Comparison of ENCODE assay signal across 18 cellular contexts in the genomic region with DNA sequence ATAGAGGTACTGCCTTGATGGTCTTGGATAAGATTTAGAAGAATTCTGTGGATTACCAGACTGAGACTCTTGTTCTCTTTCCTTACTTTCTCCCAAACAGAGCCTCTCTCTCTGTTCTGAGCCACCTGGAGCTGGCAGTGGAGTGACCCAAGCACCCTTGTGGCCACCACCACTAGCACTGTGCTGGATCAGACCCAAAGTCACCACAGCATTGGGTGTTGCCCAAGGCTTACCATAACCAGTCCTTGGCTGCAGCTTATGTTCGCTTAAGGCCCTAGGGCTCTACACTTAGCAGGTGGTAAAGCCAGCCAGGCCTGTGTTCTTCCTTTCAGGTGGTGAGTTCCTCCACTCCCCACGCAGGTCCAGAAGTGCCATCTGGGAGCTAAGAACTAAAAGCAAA.
DNase-seq lines count a peak whose midpoint lies in the region; ATAC-seq lines count a peak whose summit lies in the region.
"Had no signal": no experiment of that assay in that cellular context is flagged by ENCODE, and none has a peak within 500 bp of the region (broad histone marks: within the 10 kb centered on the region; RNA-seq: fewer than 3 reads in every experiment).

No MANE protein-coding gene starts in this region.

- H3K27ac ChIP-seq in neuronal stem cell (replicated peaks; ENCODE audit: low read length): no peak overlapping the region
- H3K27ac ChIP-seq in right cardiac atrium (ENCODE audit: low read length): no peak overlapping the region
- H3K27ac ChIP-seq: BLaER1 had no signal

- H3K9ac ChIP-seq in neuronal stem cell (ENCODE audit: low read depth, low read length, poor library complexity): no peak overlapping the region
- H3K9ac ChIP-seq: BLaER1 had no signal

- no peaks in the 10 kb centered on the region for H3K36me3 ChIP-seq in neuronal stem cell (replicated peaks in 1 of 2; ENCODE audit: control insufficient read depth in 2 of 2, insufficient read depth in 2 of 2, low read length in 2 of 2)
- H3K36me3 ChIP-seq: BE2C, BLaER1 had no signal

- ATAC-seq in left lobe of liver (peak; percentile 51), GM19463 (IDR thresholded peaks at IDR 0.05; ENCODE audit: unreplicated experiment) (no peak), right cardiac atrium (no peak)

- H3K79me1 ChIP-seq in neuronal stem cell (ENCODE audit: low read depth, low read length): no peaks in the 10 kb centered on the region

- H3K27me3 ChIP-seq in neuronal stem cell (ENCODE audit: control insufficient read depth in 3 of 3, insufficient read depth in 3 of 3, low read depth in 1 of 3, low read length in 3 of 3) (no peaks in the 10 kb centered on the region), right cardiac atrium (ENCODE audit: control insufficient read depth, insufficient read depth) (no peaks in the 10 kb centered on the region)
- H3K27me3 ChIP-seq: BE2C, BLaER1 had no signal

- intact Hi-C loops in right cardiac atrium (cut with DNase I): no loop called here

- DNase-seq in NCI-H2029 (lab: John Stamatoyannopoulos, UW) (peak; percentile 58), NCI-H2029 treated with DMSO at 0.1 percent for 48 hours (lab: John Stamatoyannopoulos, UW) (peak; percentile 42), left lobe of liver (ENCODE audit: low spot score) (no peak), neuronal stem cell (ENCODE audit: low spot score) (no peak), NCI-H1417 treated with DMSO at 0.1 percent for 48 hours (lab: John Stamatoyannopoulos, UW) (no peak), right cardiac atrium (no peak)
- DNase-seq: 8988T; ACHN; BE2C; C1 segment of cervical spinal cord; CD4-positive, alpha-beta memory T cell; CD4-positive, CD25-positive, alpha-beta regulatory T cell; CD8-positive, alpha-beta memory T cell; COR-L47; DMS79 treated with DMSO at 0.1 percent for 48 hours; GF-D8 had no signal

- H3K18ac ChIP-seq in neuronal stem cell (ENCODE audit: low read length): peak overlapping the region; percentile 46

- peak overlapping the region; percentile 40 for H2AK5ac ChIP-seq in neuronal stem cell (ENCODE audit: low read depth, low read length)

- WGBS in neuronal stem cell (ENCODE audit: extremely low coverage in 2 of 2, insufficient read length in 2 of 2, insufficient replicate concordance in 1 of 2), 2 donors: no CpG with 5 or more reads among the region's 2 CpGs
- 97% methylated on average over 2 of the region's 2 CpGs for WGBS in right cardiac atrium

- no peak overlapping the region for H2BK15ac ChIP-seq in neuronal stem cell (ENCODE audit: low read length)

- no peak overlapping the region for H4K8ac ChIP-seq in neuronal stem cell (ENCODE audit: low read depth, low read length)

- H3K23ac ChIP-seq in neuronal stem cell (ENCODE audit: low read depth, low read length, poor library complexity): no peak overlapping the region

- H3K9me3 ChIP-seq in neuronal stem cell (replicated peaks in 1 of 2; ENCODE audit: control insufficient read depth in 2 of 2, insufficient read depth in 1 of 2, low read depth in 1 of 2, low read length in 2 of 2): peaks cover 0 to 2% of the 10 kb centered on the region in 2 donors
- no peaks in the 10 kb centered on the region for H3K9me3 ChIP-seq in right cardiac atrium (ENCODE audit: control insufficient read depth, low read length)
- H3K9me3 ChIP-seq: BE2C, BLaER1 had no signal

- no peak overlapping the region for H3K14ac ChIP-seq in neuronal stem cell (ENCODE audit: low read length)

- H3K4me1 ChIP-seq in neuronal stem cell (ENCODE audit: control insufficient read depth in 2 of 2, insufficient read depth in 1 of 2, low read depth in 1 of 2, low read length in 2 of 2) (no peaks in the 10 kb centered on the region), right cardiac atrium (ENCODE audit: control insufficient read depth, insufficient read depth, low read length) (no peaks in the 10 kb centered on the region)
- H3K4me1 ChIP-seq: BE2C, BLaER1 had no signal

- H3K4me2 ChIP-seq in neuronal stem cell (ENCODE audit: insufficient read depth, low read length, poor library complexity, severe bottlenecking): no peak overlapping the region
- H3K4me2 ChIP-seq: BLaER1 had no signal

- no peak overlapping the region for H4K91ac ChIP-seq in neuronal stem cell (ENCODE audit: low read depth, low read length, poor library complexity)

- no peak overlapping the region for H2BK12ac ChIP-seq in neuronal stem cell (ENCODE audit: low read length)

- H2BK5ac ChIP-seq in neuronal stem cell (ENCODE audit: low read length): no peak overlapping the region

- H3K4me3 ChIP-seq in neuronal stem cell (ENCODE audit: low read length in 2 of 2): no peak overlapping the region
- H3K4me3 ChIP-seq in right cardiac atrium (ENCODE audit: low read length): no peak overlapping the region
- H3K4me3 ChIP-seq: BLaER1 had no signal

- no peak overlapping the region for H2BK120ac ChIP-seq in neuronal stem cell (ENCODE audit: low read depth, low read length)

- H3K4ac ChIP-seq in neuronal stem cell (ENCODE audit: low read length): no peak overlapping the region

- H2AFZ ChIP-seq in neuronal stem cell (ENCODE audit: low read length): no peak overlapping the region

Comparison
In these comparisons a context has a peak if more than half of its experiments do, and no peak if none do; other contexts are left out.
1. DNase-seq: peak in NCI-H2029 (single experiment) and NCI-H2029 treated with DMSO at 0.1 percent for 48 hours (single experiment); none in left lobe of liver (single experiment), neuronal stem cell (single experiment), NCI-H1417 treated with DMSO at 0.1 percent for 48 hours (single experiment) and right cardiac atrium (0 of 3).